31 cellular contexts compared by ENCODE assay signal in genomic region chr9:134938346-134939079, GRCh38. TPM values are rescaled to one million over a fixed set of nuclear protein-coding genes. Genes with fewer than 3 reads are reported as not detected.
DNase-seq lines count a peak whose midpoint lies in the region; ATAC-seq and TF ChIP-seq lines count a peak whose summit lies in the region.
"Had no signal": no experiment of that assay in that cellular context is flagged by ENCODE, and none has a peak within 500 bp of the region (broad histone marks: within the 10 kb centered on the region; RNA-seq: fewer than 3 reads in every experiment).

No MANE protein-coding gene starts in this region.

- H3K4me1 ChIP-seq in NT2/D1 (ENCODE audit: insufficient read depth, insufficient read length) (peaks cover 22% of the 10 kb centered on the region), osteoblast (ENCODE audit: insufficient read depth, low read length) (no peaks in the 10 kb centered on the region)
- H3K4me1 ChIP-seq: HAP-1 had no signal

- H3K27me3 ChIP-seq in NT2/D1 (ENCODE audit: insufficient read depth, insufficient read length) (peaks cover 2% of the 10 kb centered on the region), osteoblast (ENCODE audit: insufficient read depth, low read length) (peaks cover 50% of the 10 kb centered on the region)

- no peaks in the 10 kb centered on the region for H3K9me3 Mint-ChIP-seq in dendritic cell treated with granulocyte-macrophage colony-stimulating factor and Interleukin-4, amounts not matched to agents 40 ng/mL and 50 ng/mL, for 4 days
- H3K9me3 Mint-ChIP-seq in activated T-cell treated with anti-CD3 and anti-CD28 coated beads, Interleukin-2, amount 50 U/mL, for 72 hours, result no peaks in the 10 kb centered on the region
- H3K9me3 Mint-ChIP-seq: CD8-positive, alpha-beta memory T cell; HFFc6 had no signal

- H3K9ac ChIP-seq in NT2/D1 (ENCODE audit: insufficient read length, low read depth), result peak overlapping the region; percentile 57
- H3K9ac ChIP-seq: GM23248 had no signal

- H3K9me3 ChIP-seq in NT2/D1 (ENCODE audit: insufficient read depth, low read length), result no peaks in the 10 kb centered on the region
- H3K9me3 ChIP-seq in osteoblast (ENCODE audit: low read depth, low read length), result no peaks in the 10 kb centered on the region

- no peak overlapping the region for H3K4me2 ChIP-seq in osteoblast (ENCODE audit: insufficient read depth, low read length)

- H3K27me3 Mint-ChIP-seq in dendritic cell treated with granulocyte-macrophage colony-stimulating factor and Interleukin-4, amounts not matched to agents 40 ng/mL and 50 ng/mL, for 4 days, result peaks cover 52% of the 10 kb centered on the region
- no peaks in the 10 kb centered on the region for H3K27me3 Mint-ChIP-seq in activated T-cell treated with anti-CD3 and anti-CD28 coated beads, Interleukin-2, amount 50 U/mL, for 72 hours (ENCODE audit: low read depth)

- H3K36me3 ChIP-seq in NT2/D1 (ENCODE audit: insufficient read depth, insufficient read length, low read length) (no peaks in the 10 kb centered on the region), osteoblast (ENCODE audit: insufficient read depth, low read length) (no peaks in the 10 kb centered on the region)
- H3K36me3 ChIP-seq: HAP-1 had no signal

- ATAC-seq in activated T-cell treated with anti-CD3 and anti-CD28 coated beads, Interleukin-2, amount 50 U/mL, for 72 hours (replicated peaks in 1 of 2), result no peak
- no peak for ATAC-seq in left colon
- ATAC-seq in GM21381 (IDR thresholded peaks at IDR 0.05; ENCODE audit: unreplicated experiment), result no peak
- ATAC-seq: Panc1, SK-N-SH treated with all-trans-retinoic acid at 6 μM for 48 hours had no signal

- no peak overlapping the region for H3K27ac ChIP-seq in osteoblast (ENCODE audit: low read depth, low read length)
- H3K27ac ChIP-seq: 22Rv1, C4-2B, GM23248, RWPE1 had no signal

- peak; percentile 1 for DNase-seq in NCI-H2196 (lab: John Stamatoyannopoulos, UW; ENCODE audit: unreplicated experiment)
- DNase-seq in NCI-H2196 treated with DMSO at 0.1 percent for 48 hours (lab: John Stamatoyannopoulos, UW; ENCODE audit: unreplicated experiment), result no peak
- DNase-seq in NT2/D1 (ENCODE audit: low read depth, low spot score), result no peak
- DNase-seq in osteoblast (ENCODE audit: insufficient read length, low spot score, missing footprints), result peak; percentile 31
- DNase-seq in activated T-cell treated with anti-CD3 and anti-CD28 coated beads, Interleukin-2, amount 50 U/mL, for 72 hours, result no peak
- no peak for DNase-seq in left colon
- DNase-seq: Calu3; CD8-positive, alpha-beta memory T cell; DMS79 treated with DMSO at 0.1 percent for 48 hours; GM23248; HFFc6; KBM-7; MV-4-11; NCI-H1105; NCI-H1436 treated with DMSO at 0.1 percent for 48 hours; NCI-H187 treated with DMSO at 0.1 percent for 48 hours; NCI-H2171 treated with DMSO at 0.1 percent for 48 hours; NCI-H446; NCI-H524 treated with DMSO at 0.1 percent for 48 hours; NCI-H774 had no signal

- H3K36me3 Mint-ChIP-seq in dendritic cell treated with granulocyte-macrophage colony-stimulating factor and Interleukin-4, amounts not matched to agents 40 ng/mL and 50 ng/mL, for 4 days (ENCODE audit: low read depth), result no peaks in the 10 kb centered on the region
- no peaks in the 10 kb centered on the region for H3K36me3 Mint-ChIP-seq in activated T-cell treated with anti-CD3 and anti-CD28 coated beads, Interleukin-2, amount 50 U/mL, for 72 hours (ENCODE audit: insufficient read depth in 2 of 2)
- H3K36me3 Mint-ChIP-seq: CD8-positive, alpha-beta memory T cell had no signal

- no peak overlapping the region for H3K4me3 Mint-ChIP-seq in dendritic cell treated with granulocyte-macrophage colony-stimulating factor and Interleukin-4, amounts not matched to agents 40 ng/mL and 50 ng/mL, for 4 days
- no peak overlapping the region for H3K4me3 Mint-ChIP-seq in activated T-cell treated with anti-CD3 and anti-CD28 coated beads, Interleukin-2, amount 50 U/mL, for 72 hours
- H3K4me3 Mint-ChIP-seq: B cell; CD8-positive, alpha-beta memory T cell; HFFc6 had no signal

- H3K4me1 Mint-ChIP-seq in dendritic cell treated with granulocyte-macrophage colony-stimulating factor and Interleukin-4, amounts not matched to agents 40 ng/mL and 50 ng/mL, for 4 days (ENCODE audit: low read depth), result peaks cover 64% of the 10 kb centered on the region
- no peaks in the 10 kb centered on the region for H3K4me1 Mint-ChIP-seq in activated T-cell treated with anti-CD3 and anti-CD28 coated beads, Interleukin-2, amount 50 U/mL, for 72 hours (ENCODE audit: low read depth)
- H3K4me1 Mint-ChIP-seq: CD8-positive, alpha-beta memory T cell had no signal

- H4K20me1 ChIP-seq in osteoblast (ENCODE audit: insufficient read depth, low read length), result no peaks in the 10 kb centered on the region

- intact Hi-C loops in dendritic cell treated with granulocyte-macrophage colony-stimulating factor and Interleukin-4, amounts not matched to agents 40 ng/mL and 50 ng/mL, for 4 days (cut with micrococcal nuclease), result no loop called here
- intact Hi-C loops in left colon (cut with DNase I, micrococcal nuclease), result no loop called here

- no peak for TF ChIP-seq CTCF in osteoblast (IDR thresholded peaks at IDR 0.05; ENCODE audit: extremely low read depth, low read depth, low read length)

- H2AFZ ChIP-seq in osteoblast (ENCODE audit: low read length), result no peak overlapping the region
- H2AFZ ChIP-seq: GM23248 had no signal

- peak overlapping the region; percentile 3 for H3K4me3 ChIP-seq in NT2/D1 (ENCODE audit: insufficient read length, low read depth)
- H3K4me3 ChIP-seq in osteoblast (ENCODE audit: insufficient read depth, low read length), result no peak overlapping the region
- H3K4me3 ChIP-seq: GM23248, HAP-1 had no signal

- H3K79me2 ChIP-seq in osteoblast (ENCODE audit: insufficient read depth, low read length), result no peaks in the 10 kb centered on the region

- peak overlapping the region; percentile 79 for H3K27ac Mint-ChIP-seq in dendritic cell treated with granulocyte-macrophage colony-stimulating factor and Interleukin-4, amounts not matched to agents 40 ng/mL and 50 ng/mL, for 4 days
- no peak overlapping the region for H3K27ac Mint-ChIP-seq in activated T-cell treated with anti-CD3 and anti-CD28 coated beads, Interleukin-2, amount 50 U/mL, for 72 hours
- H3K27ac Mint-ChIP-seq: B cell; CD8-positive, alpha-beta memory T cell; HFFc6 had no signal

RNA-seq across cellular contexts. Expression of gene FCN1, which starts 20.8 kb away (rescaled TPM):
- total RNA-seq in osteoblast, result not detected in 2 replicates
- total RNA-seq in activated T-cell treated with anti-CD3 and anti-CD28 coated beads, Interleukin-2, amount 50 U/mL, for 72 hours, result not detected
- total RNA-seq in left colon, result under 1 TPM; 0.92 to 0.95 TPM
- total RNA-seq: Calu3, GM23248, HFFc6, LHCN-M2, MCF 10A had no signal

RNA-seq across cellular contexts. Expression of gene FCN2, which starts 57.9 kb away (rescaled TPM):
- total RNA-seq in osteoblast (not detected in 2 replicates), left colon (not detected)
- total RNA-seq in activated T-cell treated with anti-CD3 and anti-CD28 coated beads, Interleukin-2, amount 50 U/mL, for 72 hours, result not detected
- total RNA-seq: B cell; Calu3; CD8-positive, alpha-beta memory T cell; GM23248; HFFc6; LHCN-M2; MCF 10A had no signal

Comparison
In these comparisons a context has a peak if more than half of its experiments do, and no peak if none do; other contexts are left out.
1. DNase-seq: peak in NCI-H2196 (single experiment) and osteoblast (single experiment); none in NCI-H2196 treated with DMSO at 0.1 percent for 48 hours (single experiment), NT2/D1 (single experiment), activated T-cell treated with anti-CD3 and anti-CD28 coated beads, Interleukin-2, amount 50 U/mL, for 72 hours (0 of 2) and left colon (0 of 2).